In genomic region chr6:103875221-103875620, GRCh38 we compare ENCODE assay signal across 28 cellular contexts.
"Had no signal": no experiment of that assay in that cellular context is flagged by ENCODE, and none has a peak within 500 bp of the region (broad histone marks: within the 10 kb centered on the region; RNA-seq: fewer than 3 reads in every experiment).

No MANE protein-coding gene starts in this region.

- H3K27me3 Mint-ChIP-seq: naive B cell; stimulated activated memory B cell treated with anti-CD40 and anti-IgM and Interleukin-4, amounts not matched to agents 10 μg/mL and 1 μg/mL and 100 μg/mL, for 72 hours; stimulated activated naive CD8-positive, alpha-beta T cell treated with anti-CD3 and anti-CD28 coated beads, Interleukin-15, amount 100 ng/mL, for 72 hours; type B pancreatic cell had no signal

- H3K27ac ChIP-seq: left lung, lower lobe of right lung, neutrophil, parathyroid adenoma, right atrium auricular region, right lobe of liver, tibial nerve, uterus had no signal

- H3K36me3 Mint-ChIP-seq: immature natural killer cell; mesothelial cell of epicardium; naive B cell; natural killer cell; stimulated activated memory B cell treated with anti-CD40 and anti-IgM and Interleukin-4, amounts not matched to agents 10 μg/mL and 1 μg/mL and 100 μg/mL, for 72 hours; type B pancreatic cell had no signal

- H3K4me3 ChIP-seq: left lung, lower lobe of right lung, right atrium auricular region, right lobe of liver, smooth muscle cell, tibial nerve, uterus had no signal

- H3K36me3 ChIP-seq: left lung, lower lobe of right lung, neutrophil, right atrium auricular region, right lobe of liver, tibial nerve, uterus had no signal

- H3K27ac Mint-ChIP-seq: immature natural killer cell; naive B cell; natural killer cell; stimulated activated memory B cell treated with anti-CD40 and anti-IgM and Interleukin-4, amounts not matched to agents 10 μg/mL and 1 μg/mL and 100 μg/mL, for 72 hours; stimulated activated naive CD8-positive, alpha-beta T cell treated with anti-CD3 and anti-CD28 coated beads, Interleukin-15, amount 100 ng/mL, for 72 hours; type B pancreatic cell had no signal

- H3K27me3 ChIP-seq: left lung, neutrophil, right atrium auricular region, right lobe of liver, tibial nerve, uterus had no signal

- H3K4me1 ChIP-seq: left lung, lower lobe of right lung, parathyroid adenoma, right atrium auricular region, right lobe of liver, tibial nerve, uterus had no signal

- H3K9me3 ChIP-seq: lower lobe of right lung, neutrophil, right lobe of liver, uterus had no signal

- ATAC-seq: left colon; left lung; lower lobe of right lung; natural killer cell; right lobe of liver; stimulated activated memory B cell treated with anti-CD40 and anti-IgM and Interleukin-4, amounts not matched to agents 10 μg/mL and 1 μg/mL and 100 μg/mL, for 72 hours; stimulated activated naive CD8-positive, alpha-beta T cell treated with anti-CD3 and anti-CD28 coated beads, Interleukin-15, amount 100 ng/mL, for 72 hours had no signal

- DNase-seq: hypothalamus; immature natural killer cell; kidney; left colon; left lung; lower lobe of right lung; mammary epithelial cell; mesenchymal stem cell; naive B cell; natural killer cell; occipital lobe; right lobe of liver; stimulated activated CD4-positive, alpha-beta T cell treated with anti-CD3 and anti-CD28 coated beads, Interleukin-1b, Interleukin-23, amount 100 ng/mL, for 48 hours; stimulated activated CD4-positive, alpha-beta T cell treated with anti-CD3 and anti-CD28 coated beads, Interleukin-2, amount 100 ng/mL, for 48 hours; stimulated activated CD4-positive, alpha-beta T cell treated with anti-CD3 and anti-CD28 coated beads, Interleukin-4, amount 100 ng/mL, for 4 hours; stimulated activated CD8-positive, alpha-beta memory T cell treated with anti-CD3 and anti-CD28 coated beads, Interleukin-4, amount 100 ng/mL, for 48 hours; stimulated activated naive CD4-positive, alpha-beta T cell treated with Interleukin-2 at 50 U/mL for 16 hours; stimulated activated naive CD8-positive, alpha-beta T cell treated with anti-CD3 and anti-CD28 coated beads, Interleukin-15, amount 100 ng/mL, for 72 hours; substantia nigra; uterus had no signal

- H3K4me3 Mint-ChIP-seq: immature natural killer cell; mesothelial cell of epicardium; naive B cell; natural killer cell; stimulated activated memory B cell treated with anti-CD40 and anti-IgM and Interleukin-4, amounts not matched to agents 10 μg/mL and 1 μg/mL and 100 μg/mL, for 72 hours; stimulated activated naive CD8-positive, alpha-beta T cell treated with anti-CD3 and anti-CD28 coated beads, Interleukin-15, amount 100 ng/mL, for 72 hours; type B pancreatic cell had no signal

- H3K4me1 Mint-ChIP-seq: immature natural killer cell; naive B cell; natural killer cell; stimulated activated memory B cell treated with anti-CD40 and anti-IgM and Interleukin-4, amounts not matched to agents 10 μg/mL and 1 μg/mL and 100 μg/mL, for 72 hours; stimulated activated naive CD8-positive, alpha-beta T cell treated with anti-CD3 and anti-CD28 coated beads, Interleukin-15, amount 100 ng/mL, for 72 hours had no signal

- H3K9ac ChIP-seq: parathyroid adenoma had no signal
